ENCODE assay signal across 10 cellular contexts in genomic region chr1:173859547-173859946, GRCh38. TPM values are rescaled to one million over a fixed set of nuclear protein-coding genes. Genes with fewer than 3 reads are reported as not detected.
"Had no signal": no experiment of that assay in that cellular context is flagged by ENCODE, and none has a peak within 500 bp of the region (broad histone marks: within the 10 kb centered on the region; RNA-seq: fewer than 3 reads in every experiment).

No MANE protein-coding gene starts in this region.

RNA-seq across cellular contexts. Expression of gene SERPINC1, which starts 57.6 kb away (rescaled TPM):
- total RNA-seq: activated CD8-positive, alpha-beta memory T cell treated with anti-CD3 and anti-CD28 coated beads, Interleukin-2, amount 10 ng/mL, durations not matched to agents 7 days and 5 days; activated CD8-positive, alpha-beta T cell treated with anti-CD3 and anti-CD28 coated beads, Interleukin-2, amount 10 ng/mL, durations not matched to agents 7 days and 5 days; activated naive CD4-positive, alpha-beta T cell treated with anti-CD3 and anti-CD28 coated beads for 36 hours; activated naive CD8-positive, alpha-beta T cell treated with anti-CD3 and anti-CD28 coated beads for 36 hours; aorta; astrocyte; body of pancreas; cerebellum; T-helper 1 cell treated with Interleukin-12 subunit alpha and Interleukin-12 subunit beta and Interleukin-4 antibody, amounts not matched to agents 30 ng/mL and 1 ng/mL, for 36 hours; T-helper 17 cell had no signal
